19 cellular contexts compared by ENCODE assay signal in the genomic region with DNA sequence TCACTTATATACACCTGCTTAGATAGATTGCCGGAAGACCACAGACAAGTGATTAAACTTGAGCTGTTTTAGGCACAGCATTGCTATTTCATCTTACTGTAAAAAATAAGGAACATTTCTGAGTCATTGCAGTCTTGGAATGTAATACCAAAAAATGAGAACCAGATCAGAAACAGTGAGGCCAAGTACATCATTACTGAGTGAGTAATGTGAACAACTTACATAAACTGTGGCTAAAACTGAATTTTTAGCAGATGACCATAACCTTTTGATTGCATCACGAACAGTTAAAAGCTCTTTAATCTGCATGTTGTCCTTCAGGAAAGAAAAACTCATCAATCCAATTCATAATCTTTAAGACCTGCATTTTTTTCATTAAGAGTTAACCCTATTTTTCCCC.
DNase-seq lines count a peak whose midpoint lies in the region; ATAC-seq and TF ChIP-seq lines count a peak whose summit lies in the region.
"Had no signal": no experiment of that assay in that cellular context is flagged by ENCODE, and none has a peak within 500 bp of the region (broad histone marks: within the 10 kb centered on the region; RNA-seq: fewer than 3 reads in every experiment).

No MANE protein-coding gene starts in this region.

- BruUV-seq in mammary epithelial cell (replicated peaks; lab: Mats Ljungman, UMichigan), result no TSS peak

- H3K36me3 ChIP-seq in mammary epithelial cell (ENCODE audit: insufficient read depth, low read length) (no peaks in the 10 kb centered on the region), mucosa of descending colon (ENCODE audit: low read depth) (no peaks in the 10 kb centered on the region)
- H3K36me3 ChIP-seq: heart left ventricle, SJSA1, transverse colon had no signal

- intact Hi-C loops in mammary epithelial cell (cut with micrococcal nuclease) (no loop called here), mucosa of descending colon (cut with DNase I, micrococcal nuclease) (no loop called here)

- H3K4me1 ChIP-seq in mammary epithelial cell (ENCODE audit: insufficient read depth, low read length) (no peaks in the 10 kb centered on the region), mucosa of descending colon (ENCODE audit: low read depth) (no peaks in the 10 kb centered on the region)
- H3K4me1 ChIP-seq: heart left ventricle, SJSA1, transverse colon had no signal

- H3K27me3 ChIP-seq in mammary epithelial cell (ENCODE audit: insufficient read depth, low read length), result peaks cover 4% of the 10 kb centered on the region
- H3K27me3 ChIP-seq: heart left ventricle, SJSA1, transverse colon had no signal

- H3K79me2 ChIP-seq in mammary epithelial cell (ENCODE audit: insufficient read depth, low read length), result no peaks in the 10 kb centered on the region

- 42% methylated on average over 2 of the region's 2 CpGs for WGBS in mammary epithelial cell (ENCODE audit: low coverage, missing lambda C conversion rate)

- no peak overlapping the region for H3K4me2 ChIP-seq in mammary epithelial cell (ENCODE audit: insufficient read depth, low read depth, low read length)

- H2AFZ ChIP-seq in mammary epithelial cell (ENCODE audit: low read depth, low read length), result no peak overlapping the region

- no peak overlapping the region for H3K27ac ChIP-seq in mammary epithelial cell (ENCODE audit: insufficient read depth, low read depth, low read length)
- H3K27ac ChIP-seq: heart left ventricle, SJSA1, transverse colon had no signal

- H3K9me3 ChIP-seq in mammary epithelial cell (replicated peaks; ENCODE audit: insufficient read depth, low read length) (no peaks in the 10 kb centered on the region), mucosa of descending colon (peaks cover 20% of the 10 kb centered on the region)
- H3K9me3 ChIP-seq: heart left ventricle, transverse colon had no signal

- no peak for TF ChIP-seq CTCF in mammary epithelial cell (conservative IDR thresholded peaks at IDR 0.05 in 1 of 2, IDR thresholded peaks at IDR 0.05 in 1 of 2; ENCODE audit: extremely low read depth in 1 of 2, insufficient read depth in 1 of 2, low read depth in 1 of 2, low read length in 2 of 2)
- no peak for TF ChIP-seq CTCF in mucosa of descending colon (IDR thresholded peaks at IDR 0.05)

- CTCF ChIA-PET in mammary epithelial cell (lab: Charles Lee; ENCODE audit: low non-redundant PET), result no interaction called here

- DNase-seq in AG08395 (ENCODE audit: low spot score) (peak; percentile 67), HS-5 (ENCODE audit: low read depth) (peak; percentile 80), mammary epithelial cell (peak; percentile 74), mucosa of descending colon (no peak), NCI-H1694 (lab: John Stamatoyannopoulos, UW) (no peak)
- DNase-seq in activated naive CD4-positive, alpha-beta T cell treated with Interleukin-2 at 50 U/mL for 16 hours, result no peak
- DNase-seq: activated CD4-positive, alpha-beta T cell treated with anti-CD3 and anti-CD28 coated beads for 36 hours; Calu3; endodermal cell; heart left ventricle; KG1; NCI-H1417 treated with DMSO at 0.1 percent for 48 hours; NCI-H510A treated with DMSO at 0.1 percent for 48 hours; stimulated activated CD4-positive, alpha-beta T cell treated with anti-CD3 and anti-CD28 coated beads, Interleukin-4, amount 100 ng/mL, for 4 hours; T1000; transverse colon had no signal

- H3K4me3 ChIP-seq in mammary epithelial cell (replicated peaks in 1 of 3; ENCODE audit: insufficient read depth in 1 of 3, low read depth in 2 of 3, low read length in 3 of 3), result no peak overlapping the region
- no peak overlapping the region for H3K4me3 ChIP-seq in mucosa of descending colon
- H3K4me3 ChIP-seq: heart left ventricle, SJSA1, transverse colon had no signal

- H3K9ac ChIP-seq in mammary epithelial cell (ENCODE audit: insufficient read depth, low read length), result no peak overlapping the region

- dilution Hi-C loops in mammary epithelial cell (cut with HindIII; ENCODE audit: low sequenced_read_pairs), result loop anchor here (25.0 kb wide), 1 partner anchor 216 kb away; no protein-coding TSS in a partner anchor

- in situ Hi-C loops in mammary epithelial cell (cut with MboI; ENCODE audit: low sequenced_read_pairs in 2 of 2), result loop anchor here in 1 of 2 donors (25.0 kb wide), 1 partner anchor 191 kb away; no protein-coding TSS in a partner anchor

- H4K20me1 ChIP-seq in mammary epithelial cell (ENCODE audit: insufficient read depth, low read length), result no peaks in the 10 kb centered on the region

- ATAC-seq in mucosa of descending colon (peak; percentile 28), HG03460 (IDR thresholded peaks at IDR 0.05; ENCODE audit: unreplicated experiment) (no peak), GM19455 (IDR thresholded peaks at IDR 0.05; ENCODE audit: unreplicated experiment) (no peak)
- ATAC-seq: activated CD4-positive, alpha-beta T cell treated with anti-CD3 and anti-CD28 coated beads for 36 hours had no signal

Comparison
In these comparisons a context has a peak if more than half of its experiments do, and no peak if none do; other contexts are left out.
1. DNase-seq: peak in AG08395 (single experiment), HS-5 (single experiment) and mammary epithelial cell (single experiment); none in mucosa of descending colon (0 of 3), NCI-H1694 (single experiment) and activated naive CD4-positive, alpha-beta T cell treated with Interleukin-2 at 50 U/mL for 16 hours (single experiment).